Comparison of ENCODE assay signal across 9 cellular contexts in the genomic region with DNA sequence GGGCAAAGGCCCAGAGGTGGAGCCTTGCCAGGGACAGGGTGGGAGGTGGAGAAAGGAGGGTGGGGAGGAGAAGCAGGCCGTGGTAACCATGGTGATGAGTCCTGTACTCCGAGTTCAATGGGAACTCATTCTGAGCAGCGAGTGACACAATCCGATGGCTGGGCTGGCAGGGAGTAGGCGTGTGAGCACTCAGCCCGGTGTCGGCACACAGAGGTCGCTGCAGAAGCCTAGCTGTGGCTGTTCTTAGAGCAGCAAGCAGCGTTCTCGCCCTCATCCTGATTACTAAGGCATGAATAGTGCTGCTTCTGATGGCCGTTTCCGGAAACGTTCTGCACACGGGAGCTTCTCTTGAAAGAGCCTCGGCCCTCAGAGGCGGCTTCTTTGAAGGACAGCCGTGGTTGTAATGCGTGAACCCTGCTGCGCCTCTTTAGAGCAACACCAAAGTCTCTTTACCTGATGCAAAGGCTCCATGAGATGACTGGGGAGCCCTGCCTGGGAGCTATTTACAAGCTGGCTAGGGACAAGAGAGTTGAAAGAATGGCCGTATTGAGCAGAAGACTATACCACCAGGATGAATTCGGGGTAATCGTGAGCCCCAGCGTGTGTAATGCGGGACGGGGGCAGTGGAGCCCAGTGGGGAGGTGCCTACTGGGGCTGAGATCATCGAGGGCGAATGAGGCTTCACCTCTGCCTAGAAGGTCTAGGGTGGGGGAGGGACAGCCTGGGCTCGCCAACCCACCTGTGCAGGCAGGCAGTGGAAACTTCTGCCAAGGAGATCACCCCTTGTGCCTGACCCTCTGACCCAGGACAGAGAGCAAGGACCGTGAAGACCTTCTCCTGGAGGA.
DNase-seq lines count a peak whose midpoint lies in the region; ATAC-seq, FAIRE-seq and TF ChIP-seq lines count a peak whose summit lies in the region.
"Had no signal": no experiment of that assay in that cellular context is flagged by ENCODE, and none has a peak within 500 bp of the region (broad histone marks: within the 10 kb centered on the region; RNA-seq: fewer than 3 reads in every experiment).

No MANE protein-coding gene starts in this region.

- peak; percentile 56 for FAIRE-seq in islet of Langerhans (lab: Jason Lieb, UNC)

- no peak overlapping the region for H3K4me3 Mint-ChIP-seq in activated CD4-positive, alpha-beta memory T cell treated with anti-CD3 and anti-CD28 coated beads for 36 hours
- no peak overlapping the region for H3K4me3 Mint-ChIP-seq in activated CD4-positive, alpha-beta memory T cell treated with anti-CD3 and anti-CD28 coated beads, Interleukin-2, amount 10 ng/mL, durations not matched to agents 7 days and 5 days
- no peak overlapping the region for H3K4me3 Mint-ChIP-seq in activated CD8-positive, alpha-beta T cell treated with anti-CD3 and anti-CD28 coated beads, Interleukin-2, amount 10 ng/mL, durations not matched to agents 7 days and 5 days
- H3K4me3 Mint-ChIP-seq in stimulated activated naive CD8-positive, alpha-beta T cell treated with anti-CD3 and anti-CD28 coated beads, Interleukin-15, amount 100 ng/mL, for 72 hours = peak overlapping the region; percentile 54 to 57

- H3K4me3 ChIP-seq in psoas muscle = no peak overlapping the region

- intact Hi-C loops in activated CD4-positive, alpha-beta memory T cell treated with anti-CD3 and anti-CD28 coated beads for 36 hours (cut with micrococcal nuclease) = no loop called here
- intact Hi-C loops in psoas muscle (cut with DNase I) = no loop called here

- peak; percentile 39 for ATAC-seq in activated CD8-positive, alpha-beta T cell treated with anti-CD3 and anti-CD28 coated beads, Interleukin-2, amount 10 ng/mL, durations not matched to agents 7 days and 5 days
- ATAC-seq in stimulated activated naive CD8-positive, alpha-beta T cell treated with anti-CD3 and anti-CD28 coated beads, Interleukin-15, amount 100 ng/mL, for 72 hours = peak; percentile 82
- no peak for ATAC-seq in psoas muscle
- ATAC-seq in GM18511 (IDR thresholded peaks at IDR 0.05; ENCODE audit: unreplicated experiment) = no peak
- no peak for ATAC-seq in GM21529 (IDR thresholded peaks at IDR 0.05; ENCODE audit: unreplicated experiment)

- DNase-seq in activated CD4-positive, alpha-beta memory T cell treated with anti-CD3 and anti-CD28 coated beads for 36 hours = peak; percentile 59
- no peak for DNase-seq in activated CD4-positive, alpha-beta memory T cell treated with anti-CD3 and anti-CD28 coated beads, Interleukin-2, amount 10 ng/mL, durations not matched to agents 7 days and 5 days
- DNase-seq in activated CD8-positive, alpha-beta T cell treated with anti-CD3 and anti-CD28 coated beads, Interleukin-2, amount 10 ng/mL, durations not matched to agents 7 days and 5 days = peak; percentile 22
- DNase-seq in stimulated activated naive CD8-positive, alpha-beta T cell treated with anti-CD3 and anti-CD28 coated beads, Interleukin-15, amount 100 ng/mL, for 72 hours = peak; percentile 20 to 29
- no peak for DNase-seq in psoas muscle

- peaks cover 31% of the 10 kb centered on the region for H3K27me3 Mint-ChIP-seq in activated CD4-positive, alpha-beta memory T cell treated with anti-CD3 and anti-CD28 coated beads for 36 hours
- peaks cover 28% of the 10 kb centered on the region for H3K27me3 Mint-ChIP-seq in activated CD4-positive, alpha-beta memory T cell treated with anti-CD3 and anti-CD28 coated beads, Interleukin-2, amount 10 ng/mL, durations not matched to agents 7 days and 5 days
- H3K27me3 Mint-ChIP-seq in activated CD8-positive, alpha-beta T cell treated with anti-CD3 and anti-CD28 coated beads, Interleukin-2, amount 10 ng/mL, durations not matched to agents 7 days and 5 days (ENCODE audit: low read depth) = peaks cover 27% of the 10 kb centered on the region
- peaks cover 71% of the 10 kb centered on the region for H3K27me3 Mint-ChIP-seq in stimulated activated naive CD8-positive, alpha-beta T cell treated with anti-CD3 and anti-CD28 coated beads, Interleukin-15, amount 100 ng/mL, for 72 hours

- no peaks in the 10 kb centered on the region for H3K9me3 ChIP-seq in psoas muscle

- no peaks in the 10 kb centered on the region for H3K4me1 ChIP-seq in psoas muscle

- no peak overlapping the region for H3K27ac Mint-ChIP-seq in activated CD4-positive, alpha-beta memory T cell treated with anti-CD3 and anti-CD28 coated beads for 36 hours
- H3K27ac Mint-ChIP-seq in activated CD4-positive, alpha-beta memory T cell treated with anti-CD3 and anti-CD28 coated beads, Interleukin-2, amount 10 ng/mL, durations not matched to agents 7 days and 5 days = no peak overlapping the region
- no peak overlapping the region for H3K27ac Mint-ChIP-seq in activated CD8-positive, alpha-beta T cell treated with anti-CD3 and anti-CD28 coated beads, Interleukin-2, amount 10 ng/mL, durations not matched to agents 7 days and 5 days
- peak overlapping the region in 1 of 2 donors; percentile 74 for H3K27ac Mint-ChIP-seq in stimulated activated naive CD8-positive, alpha-beta T cell treated with anti-CD3 and anti-CD28 coated beads, Interleukin-15, amount 100 ng/mL, for 72 hours
- H3K27ac Mint-ChIP-seq: CD4-positive, CD25-positive, alpha-beta regulatory T cell had no signal

- POLR2A ChIA-PET in activated CD4-positive, alpha-beta memory T cell treated with anti-CD3 and anti-CD28 coated beads for 36 hours (lab: Charles Lee) = no interaction called here
- POLR2A ChIA-PET in activated CD4-positive, alpha-beta memory T cell treated with anti-CD3 and anti-CD28 coated beads, Interleukin-2, amount 10 ng/mL, durations not matched to agents 7 days and 5 days (lab: Charles Lee) = no interaction called here
- POLR2A ChIA-PET in activated CD8-positive, alpha-beta T cell treated with anti-CD3 and anti-CD28 coated beads, Interleukin-2, amount 10 ng/mL, durations not matched to agents 7 days and 5 days (lab: Charles Lee) = interaction anchor here (0.7 kb wide), 1 partner anchor 694 kb away, joined by 3 read pairs; no protein-coding TSS in a partner anchor

- H3K36me3 ChIP-seq in psoas muscle (ENCODE audit: insufficient read depth in 1 of 2, low read depth in 1 of 2) = no peaks in the 10 kb centered on the region

- peaks cover 0 to 53% (median 13%) of the 10 kb centered on the region in 3 donors for H3K27me3 ChIP-seq in psoas muscle (ENCODE audit: insufficient read depth in 3 of 3, low read length in 2 of 3)

- H3K27ac ChIP-seq in psoas muscle = no peak overlapping the region

- no peaks in the 10 kb centered on the region for H3K9me3 Mint-ChIP-seq in activated CD4-positive, alpha-beta memory T cell treated with anti-CD3 and anti-CD28 coated beads for 36 hours
- no peaks in the 10 kb centered on the region for H3K9me3 Mint-ChIP-seq in activated CD4-positive, alpha-beta memory T cell treated with anti-CD3 and anti-CD28 coated beads, Interleukin-2, amount 10 ng/mL, durations not matched to agents 7 days and 5 days
- no peaks in the 10 kb centered on the region for H3K9me3 Mint-ChIP-seq in activated CD8-positive, alpha-beta T cell treated with anti-CD3 and anti-CD28 coated beads, Interleukin-2, amount 10 ng/mL, durations not matched to agents 7 days and 5 days (ENCODE audit: insufficient read depth)
- no peaks in the 10 kb centered on the region for H3K9me3 Mint-ChIP-seq in stimulated activated naive CD8-positive, alpha-beta T cell treated with anti-CD3 and anti-CD28 coated beads, Interleukin-15, amount 100 ng/mL, for 72 hours
- H3K9me3 Mint-ChIP-seq: CD4-positive, CD25-positive, alpha-beta regulatory T cell had no signal

- WGBS in psoas muscle, 3 donors = 10 to 12% (median 10%) methylated on average over 29 of the region's 29 CpGs

- TF ChIP-seq CTCF in psoas muscle (IDR thresholded peaks at IDR 0.05) = no peak

- H3K4me1 Mint-ChIP-seq in activated CD4-positive, alpha-beta memory T cell treated with anti-CD3 and anti-CD28 coated beads for 36 hours (ENCODE audit: low read depth) = peaks cover 11% of the 10 kb centered on the region
- peaks cover 3% of the 10 kb centered on the region for H3K4me1 Mint-ChIP-seq in activated CD4-positive, alpha-beta memory T cell treated with anti-CD3 and anti-CD28 coated beads, Interleukin-2, amount 10 ng/mL, durations not matched to agents 7 days and 5 days
- peaks cover 7% of the 10 kb centered on the region for H3K4me1 Mint-ChIP-seq in activated CD8-positive, alpha-beta T cell treated with anti-CD3 and anti-CD28 coated beads, Interleukin-2, amount 10 ng/mL, durations not matched to agents 7 days and 5 days (ENCODE audit: low read depth)
- H3K4me1 Mint-ChIP-seq in stimulated activated naive CD8-positive, alpha-beta T cell treated with anti-CD3 and anti-CD28 coated beads, Interleukin-15, amount 100 ng/mL, for 72 hours = peaks cover 16% of the 10 kb centered on the region

- no peaks in the 10 kb centered on the region for H3K36me3 Mint-ChIP-seq in activated CD4-positive, alpha-beta memory T cell treated with anti-CD3 and anti-CD28 coated beads for 36 hours
- H3K36me3 Mint-ChIP-seq in activated CD4-positive, alpha-beta memory T cell treated with anti-CD3 and anti-CD28 coated beads, Interleukin-2, amount 10 ng/mL, durations not matched to agents 7 days and 5 days (ENCODE audit: low read depth) = no peaks in the 10 kb centered on the region
- H3K36me3 Mint-ChIP-seq in activated CD8-positive, alpha-beta T cell treated with anti-CD3 and anti-CD28 coated beads, Interleukin-2, amount 10 ng/mL, durations not matched to agents 7 days and 5 days (ENCODE audit: low read depth) = no peaks in the 10 kb centered on the region
- H3K36me3 Mint-ChIP-seq: CD4-positive, CD25-positive, alpha-beta regulatory T cell had no signal

- CTCF ChIA-PET in activated CD4-positive, alpha-beta memory T cell treated with anti-CD3 and anti-CD28 coated beads for 36 hours (lab: Charles Lee) = interaction anchor here (1.3 kb wide), 1 partner anchor 24 kb away, joined by 4 read pairs; no protein-coding TSS in a partner anchor
- CTCF ChIA-PET in activated CD4-positive, alpha-beta memory T cell treated with anti-CD3 and anti-CD28 coated beads, Interleukin-2, amount 10 ng/mL, durations not matched to agents 7 days and 5 days (lab: Charles Lee) = interaction anchor here (2.0 kb wide), 1 partner anchor 24 kb away, joined by 7 read pairs; no protein-coding TSS in a partner anchor
- CTCF ChIA-PET in activated CD8-positive, alpha-beta T cell treated with anti-CD3 and anti-CD28 coated beads, Interleukin-2, amount 10 ng/mL, durations not matched to agents 7 days and 5 days (lab: Charles Lee) = interaction anchor here (2.5 to 3.2 kb wide), 2 partner anchors 18 to 24 kb away, joined by 16 to 19 read pairs; no protein-coding TSS in a partner anchor

Comparison
In these comparisons a context has a peak if more than half of its experiments do, and no peak if none do; other contexts are left out.
1. DNase-seq: peak in activated CD4-positive, alpha-beta memory T cell treated with anti-CD3 and anti-CD28 coated beads for 36 hours (single experiment), activated CD8-positive, alpha-beta T cell treated with anti-CD3 and anti-CD28 coated beads, Interleukin-2, amount 10 ng/mL, durations not matched to agents 7 days and 5 days (single experiment) and stimulated activated naive CD8-positive, alpha-beta T cell treated with anti-CD3 and anti-CD28 coated beads, Interleukin-15, amount 100 ng/mL, for 72 hours (2 of 2); none in activated CD4-positive, alpha-beta memory T cell treated with anti-CD3 and anti-CD28 coated beads, Interleukin-2, amount 10 ng/mL, durations not matched to agents 7 days and 5 days (single experiment) and psoas muscle (0 of 2).
2. H3K4me3 Mint-ChIP-seq: peak in stimulated activated naive CD8-positive, alpha-beta T cell treated with anti-CD3 and anti-CD28 coated beads, Interleukin-15, amount 100 ng/mL, for 72 hours (2 of 2); none in activated CD4-positive, alpha-beta memory T cell treated with anti-CD3 and anti-CD28 coated beads for 36 hours (single experiment), activated CD4-positive, alpha-beta memory T cell treated with anti-CD3 and anti-CD28 coated beads, Interleukin-2, amount 10 ng/mL, durations not matched to agents 7 days and 5 days (single experiment) and activated CD8-positive, alpha-beta T cell treated with anti-CD3 and anti-CD28 coated beads, Interleukin-2, amount 10 ng/mL, durations not matched to agents 7 days and 5 days (single experiment).
3. ATAC-seq: peak in activated CD8-positive, alpha-beta T cell treated with anti-CD3 and anti-CD28 coated beads, Interleukin-2, amount 10 ng/mL, durations not matched to agents 7 days and 5 days (single experiment) and stimulated activated naive CD8-positive, alpha-beta T cell treated with anti-CD3 and anti-CD28 coated beads, Interleukin-15, amount 100 ng/mL, for 72 hours (single experiment); none in psoas muscle (0 of 4), GM18511 (single experiment) and GM21529 (single experiment).